Comparison of ENCODE assay signal across 8 cellular contexts in genomic region chr10:124626759-124627380, GRCh38.
DNase-seq lines count a peak whose midpoint lies in the region; ATAC-seq and TF ChIP-seq lines count a peak whose summit lies in the region.

No MANE protein-coding gene starts in this region.

- H3K4me2 ChIP-seq in OCI-LY1 (ENCODE audit: low read length): peak overlapping the region; percentile 33; the same call in 1 of the 2 replicates

- no peaks in the 10 kb centered on the region for H3K79me2 ChIP-seq in OCI-LY1 (ENCODE audit: insufficient read depth, low read length)

- ATAC-seq in GM18498 (IDR thresholded peaks at IDR 0.05; ENCODE audit: unreplicated experiment) (peak; percentile 80), GM21825 (IDR thresholded peaks at IDR 0.05; ENCODE audit: unreplicated experiment) (peak; percentile 73)
- peak; percentile 80 for ATAC-seq in central memory CD8-positive, alpha-beta T cell (replicated peaks; ENCODE audit: extremely low read depth, poor library complexity, severe bottlenecking)

- H3F3A ChIP-seq in OCI-LY1 (ENCODE audit: insufficient read depth, low read length): no peaks in the 10 kb centered on the region

- H4K20me1 ChIP-seq in OCI-LY1 (ENCODE audit: insufficient read depth, low read length): no peaks in the 10 kb centered on the region

- H3K4me3 Mint-ChIP-seq in central memory CD8-positive, alpha-beta T cell: peak overlapping the region; percentile 49

- no peaks in the 10 kb centered on the region for H3K27me3 ChIP-seq in OCI-LY1 (ENCODE audit: insufficient read depth, low read length)

- no peak overlapping the region for H2AFZ ChIP-seq in OCI-LY1 (ENCODE audit: low read length)

- H3K4me3 ChIP-seq in OCI-LY1 (ENCODE audit: low read depth, low read length, poor library complexity, severe bottlenecking): no peak overlapping the region

- in situ Hi-C loops in KBM-7 (cut with MboI; ENCODE audit: low pct_unique_long_range_greater_than_20kb, low sequenced_read_pairs): no loop called here

- H3K4me1 Mint-ChIP-seq in central memory CD8-positive, alpha-beta T cell: peaks cover 60% of the 10 kb centered on the region

- H3K27ac ChIP-seq in OCI-LY1 (ENCODE audit: low read depth, low read length, poor library complexity, severe bottlenecking): peak overlapping the region; percentile 93

- peaks cover 91% of the 10 kb centered on the region for H3K4me1 ChIP-seq in OCI-LY1 (ENCODE audit: insufficient read depth, low read length, severe bottlenecking)

- H3K9me2 ChIP-seq in OCI-LY1 (ENCODE audit: low read depth, low read length): no peaks in the 10 kb centered on the region

- H3K27ac Mint-ChIP-seq in central memory CD8-positive, alpha-beta T cell (ENCODE audit: low read depth): peak overlapping the region; percentile 76

- peak; percentile 25 for TF ChIP-seq CTCF in OCI-LY1 (IDR thresholded peaks at IDR 0.05; ENCODE audit: low read length)

- H3K9me3 ChIP-seq in OCI-LY1 (ENCODE audit: low read length): no peaks in the 10 kb centered on the region

- H3K9me3 Mint-ChIP-seq in central memory CD8-positive, alpha-beta T cell: no peaks in the 10 kb centered on the region

- H3K27me3 Mint-ChIP-seq in central memory CD8-positive, alpha-beta T cell: no peaks in the 10 kb centered on the region

- peaks cover 20% of the 10 kb centered on the region for H3K36me3 Mint-ChIP-seq in central memory CD8-positive, alpha-beta T cell (ENCODE audit: insufficient read depth)

- no peak for DNase-seq in central memory CD8-positive, alpha-beta T cell (ENCODE audit: low spot score in 2 of 2)
- peak; percentile 41 for DNase-seq in stimulated activated CD8-positive, alpha-beta memory T cell treated with anti-CD3 and anti-CD28 coated beads, Interleukin-4, amount 100 ng/mL, for 24 hours (ENCODE audit: low read depth)
- DNase-seq in NCI-H1694 (lab: John Stamatoyannopoulos, UW) (no peak), KBM-7 (no peak), COLO829 (ENCODE audit: low spot score) (no peak)

- peak overlapping the region; percentile 2; the same call in 1 of the 2 replicates for H3K9ac ChIP-seq in OCI-LY1 (ENCODE audit: low read length)

- H3K36me3 ChIP-seq in OCI-LY1 (ENCODE audit: insufficient read depth, low read length): peaks cover 10% of the 10 kb centered on the region
